In the genomic region with DNA sequence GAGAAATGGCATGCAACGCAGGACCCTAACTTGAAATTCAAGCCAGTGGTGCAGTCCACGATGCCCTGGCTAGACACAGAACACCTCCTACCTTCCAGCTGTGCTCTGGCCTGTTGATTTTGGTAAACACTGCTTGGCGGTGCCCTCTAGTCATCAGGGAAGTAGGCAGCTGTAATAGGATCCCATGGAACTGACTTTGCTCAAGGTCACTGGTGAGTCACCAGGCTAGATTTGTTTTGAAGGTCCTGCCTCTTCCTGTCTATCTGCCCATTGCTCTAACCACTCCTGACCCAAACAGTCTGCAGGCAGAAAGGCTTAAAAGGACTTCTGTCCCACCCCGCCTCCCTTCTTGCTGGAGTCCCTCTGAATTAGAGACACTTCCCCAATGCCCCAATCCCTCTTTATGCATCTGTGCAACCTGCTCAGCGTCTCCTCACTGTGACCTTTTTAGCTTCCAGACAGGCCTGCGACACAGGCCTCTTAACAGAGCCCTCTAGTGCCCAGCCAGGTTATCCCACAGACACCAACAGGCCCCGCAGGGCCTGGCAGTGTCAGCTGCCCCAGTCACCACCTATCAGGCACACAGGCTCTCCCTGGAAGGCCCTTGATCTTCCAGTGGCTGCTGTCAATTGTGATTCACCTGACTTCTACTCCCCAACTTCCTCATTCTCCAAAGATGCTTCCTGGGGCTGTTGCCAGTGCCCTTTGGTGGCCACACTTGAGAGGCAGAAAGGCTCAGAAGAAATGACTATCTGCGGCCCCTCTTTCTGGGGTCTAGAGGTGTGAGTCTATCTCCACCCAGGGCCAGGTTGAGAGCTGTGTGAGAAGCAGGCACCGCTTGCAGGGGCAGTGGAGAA, we compare ENCODE assay signal across 8 cellular contexts. TPM values are rescaled to one million over a fixed set of nuclear protein-coding genes. Genes with fewer than 3 reads are reported as not detected.
DNase-seq lines count a peak whose midpoint lies in the region; ATAC-seq and TF ChIP-seq lines count a peak whose summit lies in the region.

No MANE protein-coding gene starts in this region.

- H3K4me3 Mint-ChIP-seq in T-helper 17 cell: no peak overlapping the region

- H3K27ac ChIP-seq in subcutaneous abdominal adipose tissue (ENCODE audit: low read depth, low read length): peak overlapping the region; percentile 94

- no peaks in the 10 kb centered on the region for H3K27me3 Mint-ChIP-seq in T-helper 17 cell

- H3K4me2 ChIP-seq in Loucy (ENCODE audit: low read depth, low read length, poor library complexity, severe bottlenecking): peak overlapping the region; percentile 63

- peaks cover 81% of the 10 kb centered on the region for H3K79me2 ChIP-seq in Loucy (ENCODE audit: insufficient read depth, low read length)

- H3K4me1 Mint-ChIP-seq in T-helper 17 cell: peaks cover 42% of the 10 kb centered on the region

- H3K36me3 ChIP-seq in Loucy (ENCODE audit: insufficient read depth, low read length): peaks cover 13% of the 10 kb centered on the region; the same call in 1 of the 2 replicates
- peaks cover 0 to 27% (median 11%) of the 10 kb centered on the region in 5 donors for H3K36me3 ChIP-seq in subcutaneous abdominal adipose tissue (ENCODE audit: control insufficient read depth in 5 of 5, insufficient read depth in 5 of 5, low read length in 5 of 5)

- H3K4me3 ChIP-seq in GM12865 (ENCODE audit: low read depth, low read length): no peak overlapping the region
- peak overlapping the region; percentile 55 for H3K4me3 ChIP-seq in Loucy (ENCODE audit: low read length, poor library complexity, severe bottlenecking)
- H3K4me3 ChIP-seq in subcutaneous abdominal adipose tissue (ENCODE audit: low read depth in 1 of 5, low read length in 5 of 5): peak overlapping the region in 4 of 5 donors; percentile 20 to 47 (median 35)

- TF ChIP-seq CTCF in GM12865 (IDR thresholded peaks at IDR 0.05; ENCODE audit: insufficient read depth, low read depth, low read length, missing control alignments): peak; percentile 54
- TF ChIP-seq CTCF in Loucy (conservative IDR thresholded peaks at IDR 0.05; ENCODE audit: low read length): peak; percentile 76

- H3K36me3 Mint-ChIP-seq in T-helper 17 cell (ENCODE audit: low read depth): no peaks in the 10 kb centered on the region

- ATAC-seq in T-helper 17 cell: peak; percentile 35
- ATAC-seq in GM19023 (IDR thresholded peaks at IDR 0.05; ENCODE audit: unreplicated experiment): no peak

- peak; percentile 93 for DNase-seq in 8988T
- peak; percentile 68 for DNase-seq in GM12865 (ENCODE audit: low read depth)
- no peak for DNase-seq in T-helper 17 cell
- DNase-seq in dermis microvascular lymphatic vessel endothelial cell (ENCODE audit: low read depth in 2 of 2): peak; percentile 86 to 97
- peak; percentile 73 for DNase-seq in medulla oblongata (ENCODE audit: extremely low spot score)

- H2AFZ ChIP-seq in Loucy (ENCODE audit: low read length): no peak overlapping the region

- H4K20me1 ChIP-seq in Loucy (ENCODE audit: insufficient read depth, low read length, poor library complexity, severe bottlenecking): peaks cover 34% of the 10 kb centered on the region

- H3K27ac Mint-ChIP-seq in T-helper 17 cell: peak overlapping the region; percentile 63

- H3F3A ChIP-seq in Loucy (ENCODE audit: low read depth): no peaks in the 10 kb centered on the region

- H3K9me3 ChIP-seq in Loucy (ENCODE audit: insufficient read depth, low read depth, low read length) (no peaks in the 10 kb centered on the region), T-helper 17 cell (ENCODE audit: control insufficient read depth, low read length, poor library complexity, severe bottlenecking) (no peaks in the 10 kb centered on the region), subcutaneous abdominal adipose tissue (ENCODE audit: control insufficient read depth in 5 of 5, low read length in 5 of 5) (no peaks in the 10 kb centered on the region)

- H3K9me2 ChIP-seq in Loucy (replicated peaks; ENCODE audit: low read depth, low read length): no peaks in the 10 kb centered on the region

- H3K4me1 ChIP-seq in Loucy (ENCODE audit: insufficient read depth, low read length, poor library complexity, severe bottlenecking) (peaks cover 51% of the 10 kb centered on the region), subcutaneous abdominal adipose tissue (ENCODE audit: control insufficient read depth in 5 of 5, insufficient read depth in 5 of 5, low read length in 5 of 5) (peaks cover 28 to 79% (median 68%) of the 10 kb centered on the region in 5 donors)

- H3K27me3 ChIP-seq in Loucy (ENCODE audit: insufficient read depth, low read length, poor library complexity, severe bottlenecking) (no peaks in the 10 kb centered on the region), subcutaneous abdominal adipose tissue (ENCODE audit: control insufficient read depth in 5 of 5, insufficient read depth in 4 of 5, low read length in 5 of 5) (no peaks in the 10 kb centered on the region)

- H3K9ac ChIP-seq in Loucy (ENCODE audit: low read depth, low read length, poor library complexity, severe bottlenecking) (peak overlapping the region; percentile 61), subcutaneous abdominal adipose tissue (ENCODE audit: low read length in 5 of 5) (peak overlapping the region; percentile 48 to 63 (median 57))

RNA-seq across cellular contexts. Expression of a gene that starts 5.2 kb away (rescaled TPM):
- total RNA-seq in T-helper 17 cell (10 to 100 TPM; 36.4 to 44.8 TPM), dermis microvascular lymphatic vessel endothelial cell (17.8 and 25.8 TPM in 2 replicates)

RNA-seq across cellular contexts. Expression of a gene that starts 5.4 kb away (rescaled TPM):
- total RNA-seq in T-helper 17 cell: 10 to 100 TPM; 60.0 to 61.5 TPM
- total RNA-seq in dermis microvascular lymphatic vessel endothelial cell: 84.2 and 100 TPM in 2 replicates

RNA-seq across cellular contexts. Expression of a gene that starts 44.7 kb away (rescaled TPM):
- total RNA-seq in T-helper 17 cell (100 to 1,000 TPM; 189 to 224 TPM), dermis microvascular lymphatic vessel endothelial cell (47.8 and 65.4 TPM in 2 replicates)

RNA-seq across cellular contexts. Expression of a gene that starts 52.0 kb away (rescaled TPM):
- 10 to 100 TPM; 59.2 to 72.6 TPM for total RNA-seq in T-helper 17 cell
- 238 and 252 TPM in 2 replicates for total RNA-seq in dermis microvascular lymphatic vessel endothelial cell

Comparison
In these comparisons a context has a peak if more than half of its experiments do, and no peak if none do; other contexts are left out.
1. DNase-seq: peak in 8988T (single experiment), GM12865 (single experiment), dermis microvascular lymphatic vessel endothelial cell (2 of 2) and medulla oblongata (single experiment); none in T-helper 17 cell (0 of 3).